Comparison of ENCODE assay signal across 9 cellular contexts in genomic region chr2:238573065-238573778, GRCh38.
DNase-seq lines count a peak whose midpoint lies in the region; ATAC-seq and TF ChIP-seq lines count a peak whose summit lies in the region.
"Had no signal": no experiment of that assay in that cellular context is flagged by ENCODE, and none has a peak within 500 bp of the region (broad histone marks: within the 10 kb centered on the region; RNA-seq: fewer than 3 reads in every experiment).

No MANE protein-coding gene starts in this region.

- in situ Hi-C loops in T47D (cut with HindIII; ENCODE audit: low pct_unique_long_range_greater_than_20kb, low sequenced_read_pairs): no loop called here

- DNase-seq in HL-60 (ENCODE audit: low read depth in 1 of 2, low spot score in 1 of 2) (no peak), T47D (ENCODE audit: low read depth in 1 of 2, low spot score in 1 of 2) (peak; percentile 25 to 31), osteoblast (ENCODE audit: insufficient read length, low spot score, missing footprints) (no peak), NCI-H1092 (lab: John Stamatoyannopoulos, UW) (no peak), cerebellum (ENCODE audit: low spot score) (no peak)
- DNase-seq: central memory CD4-positive, alpha-beta T cell had no signal

- no peaks in the 10 kb centered on the region for H3K9me2 ChIP-seq in DOHH2 (replicated peaks; ENCODE audit: control insufficient read depth, low read length)

- H2AFZ ChIP-seq in osteoblast (ENCODE audit: low read length): no peak overlapping the region

- no peaks in the 10 kb centered on the region for H3F3A ChIP-seq in DOHH2 (ENCODE audit: control insufficient read depth, insufficient read depth)

- H3K4me3 ChIP-seq in DOHH2 (ENCODE audit: low read length) (no peak overlapping the region), HL-60 (replicated peaks; ENCODE audit: insufficient read depth, low read length) (no peak overlapping the region), osteoblast (ENCODE audit: insufficient read depth, low read length) (no peak overlapping the region)

- H4K20me1 ChIP-seq in DOHH2 (ENCODE audit: control insufficient read depth, insufficient read depth, low read depth, low read length): no peaks in the 10 kb centered on the region
- H4K20me1 ChIP-seq in osteoblast (ENCODE audit: insufficient read depth, low read length): no peaks in the 10 kb centered on the region

- TF ChIP-seq CTCF in DOHH2 (IDR thresholded peaks at IDR 0.05; ENCODE audit: low read depth, low read length, poor library complexity, severe bottlenecking): peak; percentile 92
- peak; percentile 67 for TF ChIP-seq CTCF in HL-60 (IDR thresholded peaks at IDR 0.05; ENCODE audit: insufficient read depth, low read length)
- peak; percentile 40 for TF ChIP-seq CTCF in osteoblast (IDR thresholded peaks at IDR 0.05; ENCODE audit: extremely low read depth, low read depth, low read length)

- H3K9me3 ChIP-seq in DOHH2 (ENCODE audit: control insufficient read depth, insufficient read depth, low read length): no peaks in the 10 kb centered on the region
- no peaks in the 10 kb centered on the region for H3K9me3 ChIP-seq in osteoblast (ENCODE audit: low read depth, low read length)

- H3K36me3 ChIP-seq in DOHH2 (ENCODE audit: control insufficient read depth, low read length) (no peaks in the 10 kb centered on the region), osteoblast (ENCODE audit: insufficient read depth, low read length) (no peaks in the 10 kb centered on the region)

- H3K4me1 ChIP-seq in DOHH2 (ENCODE audit: control insufficient read depth, low read length) (no peaks in the 10 kb centered on the region), osteoblast (ENCODE audit: insufficient read depth, low read length) (no peaks in the 10 kb centered on the region)

- ATAC-seq in HG03039 (IDR thresholded peaks at IDR 0.05; ENCODE audit: unreplicated experiment): no peak
- no peak for ATAC-seq in GM19023 (IDR thresholded peaks at IDR 0.05; ENCODE audit: unreplicated experiment)

- H3K27me3 ChIP-seq in DOHH2 (ENCODE audit: control insufficient read depth, low read length) (no peaks in the 10 kb centered on the region), HL-60 (ENCODE audit: insufficient read depth, poor library complexity, severe bottlenecking) (no peaks in the 10 kb centered on the region), osteoblast (ENCODE audit: insufficient read depth, low read length) (peaks cover 35% of the 10 kb centered on the region)

- H3K79me2 ChIP-seq in DOHH2 (ENCODE audit: control insufficient read depth, low read length): no peaks in the 10 kb centered on the region
- H3K79me2 ChIP-seq in osteoblast (ENCODE audit: insufficient read depth, low read length): no peaks in the 10 kb centered on the region

- H3K27ac ChIP-seq in DOHH2 (ENCODE audit: low read depth, low read length): no peak overlapping the region
- H3K27ac ChIP-seq in HL-60 (replicated peaks): no peak overlapping the region
- H3K27ac ChIP-seq in osteoblast (ENCODE audit: low read depth, low read length): no peak overlapping the region

- no peak overlapping the region for H3K4me2 ChIP-seq in DOHH2 (ENCODE audit: low read length)
- H3K4me2 ChIP-seq in osteoblast (ENCODE audit: insufficient read depth, low read length): no peak overlapping the region

Comparison
In these comparisons a context has a peak if more than half of its experiments do, and no peak if none do; other contexts are left out.
1. CTCF ChIP-seq: peak in every context shown above with its lines; median percentile 92 in DOHH2; 67 in HL-60; 40 in osteoblast.
2. DNase-seq: peak in T47D (2 of 2); none in HL-60 (0 of 2), osteoblast (single experiment), NCI-H1092 (single experiment) and cerebellum (single experiment).